Comparison of ENCODE assay signal across 10 cellular contexts in genomic region chr3:12719541-12719940, GRCh38. TPM values are rescaled to one million over a fixed set of nuclear protein-coding genes. Genes with fewer than 3 reads are reported as not detected.
DNase-seq lines count a peak whose midpoint lies in the region; ATAC-seq, FAIRE-seq and TF ChIP-seq lines count a peak whose summit lies in the region.
"Had no signal": no experiment of that assay in that cellular context is flagged by ENCODE, and none has a peak within 500 bp of the region (broad histone marks: within the 10 kb centered on the region; RNA-seq: fewer than 3 reads in every experiment).

No MANE protein-coding gene starts in this region.

- H3K4me2 ChIP-seq in A549 = peak overlapping the region; percentile 88

- DNase-seq in A549 (ENCODE audit: low read depth in 1 of 2, low spot score in 1 of 2) (no peak), cardiac fibroblast (ENCODE audit: low read depth in 2 of 2) (no peak), HEK293T (ENCODE audit: extremely low spot score) (no peak), anterior cingulate cortex (lab: John Stamatoyannopoulos, UW) (no peak)
- DNase-seq in natural killer cell treated with Interleukin-12 subunit alpha and Interleukin-12 subunit beta and Interleukin-15 and Interleukin-18, amount 100 ng/mL, for 72 hours (ENCODE audit: low spot score) = no peak
- no peak for DNase-seq in NK-92 treated with Interleukin-12 subunit alpha and Interleukin-12 subunit beta, amount 100 ng/mL, for 24 hours (lab: John Stamatoyannopoulos, UW)

- H3K36me3 Mint-ChIP-seq in natural killer cell treated with Interleukin-12 subunit alpha and Interleukin-12 subunit beta and Interleukin-15 and Interleukin-18, amount 100 ng/mL, for 72 hours = no peaks in the 10 kb centered on the region

- peak overlapping the region; percentile 36; the same call in 2 of the 3 replicates for H3K4me3 ChIP-seq in A549
- H3K4me3 ChIP-seq in cardiac fibroblast (replicated peaks in 1 of 2; ENCODE audit: low read depth in 2 of 2, low read length in 2 of 2) = peak overlapping the region; percentile 21 to 44

- no peak overlapping the region for H3K27ac ChIP-seq in A549

- ATAC-seq in A549 = peak; percentile 57 to 60; a peak in 5 of 6 replicates
- peak; percentile 11 for ATAC-seq in HG02938 (IDR thresholded peaks at IDR 0.05; ENCODE audit: unreplicated experiment)
- ATAC-seq in natural killer cell treated with Interleukin-12 subunit alpha and Interleukin-12 subunit beta and Interleukin-15 and Interleukin-18, amount 100 ng/mL, for 72 hours = no peak
- ATAC-seq in HG03457 (IDR thresholded peaks at IDR 0.05; ENCODE audit: unreplicated experiment) = no peak

- TF ChIP-seq CTCF in A549 (IDR thresholded peaks at IDR 0.05) (no peak), cardiac fibroblast (IDR thresholded peaks at IDR 0.05; ENCODE audit: low read depth, low read length) (no peak)

- no peaks in the 10 kb centered on the region for H3K9me3 Mint-ChIP-seq in natural killer cell treated with Interleukin-12 subunit alpha and Interleukin-12 subunit beta and Interleukin-15 and Interleukin-18, amount 100 ng/mL, for 72 hours
- H3K9me3 Mint-ChIP-seq: activated T-helper 2 cell treated with anti-CD3 and anti-CD28 coated beads, Interferon-gamma antibody, Interleukin-2, Interleukin-4, amounts not matched to agents 10 μg/mL and 5 μg/mL and 100 μg/mL, durations not matched to agents 14 hours and 24 hours and 36 hours; nephron progenitor cell had no signal

- H3K4me1 Mint-ChIP-seq in natural killer cell treated with Interleukin-12 subunit alpha and Interleukin-12 subunit beta and Interleukin-15 and Interleukin-18, amount 100 ng/mL, for 72 hours (ENCODE audit: low read depth in 2 of 2) = peaks cover 10 to 15% of the 10 kb centered on the region in 2 donors

- 0 out of 3 replicates have a peak, but pooled peaks cover 4% of the 10 kb centered on the region for H3K4me1 ChIP-seq in A549

- no peak for TF ChIP-seq RAD21 in A549 (conservative IDR thresholded peaks at IDR 0.05 in 1 of 2, IDR thresholded peaks at IDR 0.05 in 1 of 2)

- TF ChIP-seq POLR2A in A549 (IDR thresholded peaks at IDR 0.05; ENCODE audit: low read length) = no peak

- H3K27ac Mint-ChIP-seq in natural killer cell treated with Interleukin-12 subunit alpha and Interleukin-12 subunit beta and Interleukin-15 and Interleukin-18, amount 100 ng/mL, for 72 hours = peak overlapping the region in 1 of 2 donors; percentile 31
- H3K27ac Mint-ChIP-seq: activated T-helper 2 cell treated with anti-CD3 and anti-CD28 coated beads, Interferon-gamma antibody, Interleukin-2, Interleukin-4, amounts not matched to agents 10 μg/mL and 5 μg/mL and 100 μg/mL, durations not matched to agents 14 hours and 24 hours and 36 hours; nephron progenitor cell had no signal

- peaks cover 4 to 5% of the 10 kb centered on the region in 2 donors for H3K27me3 Mint-ChIP-seq in natural killer cell treated with Interleukin-12 subunit alpha and Interleukin-12 subunit beta and Interleukin-15 and Interleukin-18, amount 100 ng/mL, for 72 hours

- H3K4me3 Mint-ChIP-seq in natural killer cell treated with Interleukin-12 subunit alpha and Interleukin-12 subunit beta and Interleukin-15 and Interleukin-18, amount 100 ng/mL, for 72 hours = peak overlapping the region; percentile 52
- H3K4me3 Mint-ChIP-seq: nephron progenitor cell had no signal

- POLR2A ChIA-PET in A549 (lab: Yijun Ruan, JAX) = no interaction called here
- POLR2A ChIA-PET in HEK293T (lab: Yijun Ruan, JAX) = no interaction called here

- FAIRE-seq in A549 (lab: Jason Lieb, UNC) = no peak

- 32% methylated on average over 7 of the region's 7 CpGs for WGBS in A549 (ENCODE audit: missing lambda C conversion rate)

- no peak for TF ChIP-seq EP300 in A549 (IDR thresholded peaks at IDR 0.05)

- H3K9me3 ChIP-seq in A549 = no peaks in the 10 kb centered on the region

- CTCF ChIA-PET in A549 (lab: Yijun Ruan, JAX) (interaction anchor here (0.6 to 5.2 kb wide), 31 partner anchors 9 to 1308 kb away, joined by 3 to 44 read pairs (median 5); partner anchors contain the start of gene RAF1), HEK293T (lab: Yijun Ruan, JAX) (interaction anchor here (0.6 to 2.0 kb wide), 2 partner anchors 12 to 122 kb away, joined by 3 to 7 read pairs; partner anchors contain the start of gene RPL32)

TF ChIP-seq in A549, 52 proteins besides CTCF, POLR2A, EP300 and RAD21:
- TF ChIP-seq SMC3 (IDR thresholded peaks at IDR 0.05) (no peak), MYC (IDR thresholded peaks at IDR 0.05; ENCODE audit: borderline replicate concordance, low read length) (no peak), HEYL (CRISPR knock-in tag; IDR thresholded peaks at IDR 0.05) (no peak), USF2 (IDR thresholded peaks at IDR 0.05) (no peak), NPAS2 (CRISPR knock-in tag; IDR thresholded peaks at IDR 0.05; ENCODE audit: borderline replicate concordance) (no peak)
TF ChIP-seq in A549: peak in this region for 0.

TF ChIP-seq in HEK293T, 16 proteins besides CTCF, POLR2A, EP300 and RAD21:
- TF ChIP-seq SP1 (IDR thresholded peaks at IDR 0.05) (no peak), L3MBTL2 (conservative IDR thresholded peaks at IDR 0.05) (no peak), CTBP1 (IDR thresholded peaks at IDR 0.05; ENCODE audit: borderline replicate concordance) (no peak), LEF1 (IDR thresholded peaks at IDR 0.05; ENCODE audit: borderline replicate concordance) (no peak)

RNA-seq across cellular contexts. Expression of gene TMEM40, which starts 39.5 kb away (rescaled TPM):
- polyA plus RNA-seq in A549 (2011; rRNA removed) = 0.13 and 0.32 TPM in 2 replicates
- 0.29 and 0.38 TPM in 2 replicates for polyA plus RNA-seq in A549 (2012; cell fraction: cytosol; rRNA removed)
- polyA plus RNA-seq in A549 (2012; cell fraction: nucleus; rRNA removed) = 0.05 and 0.16 TPM in 2 replicates
- polyA plus RNA-seq in A549 (2017; fragmentation: RNase III; extraction: RNeasy Plus Mini Kit Qiagen cat#74134 plus additional on column Dnase treatment) = 0.07 to 0.42 TPM (median 0.18 TPM) in 3 replicates
- 1.1 TPM in 1 of 2 replicates, not detected in the other for polyA minus RNA-seq in A549 (2011; rRNA and poly(A)+ RNA removed)
- total RNA-seq in natural killer cell treated with Interleukin-12 subunit alpha and Interleukin-12 subunit beta and Interleukin-15 and Interleukin-18, amount 100 ng/mL, for 72 hours = not detected
- total RNA-seq: activated T-helper 2 cell treated with anti-CD3 and anti-CD28 coated beads, Interferon-gamma antibody, Interleukin-2, Interleukin-4, amounts not matched to agents 10 μg/mL and 5 μg/mL and 100 μg/mL, durations not matched to agents 14 hours and 24 hours and 36 hours had no signal

RNA-seq across cellular contexts. Expression of gene RAF1, which starts 55.6 kb away (rescaled TPM):
- polyA plus RNA-seq in A549 (2011; rRNA removed) (94.6 and 109 TPM in 2 replicates), A549 (2017; fragmentation: RNase III; extraction: RNeasy Plus Mini Kit Qiagen cat#74134 plus additional on column Dnase treatment) (54.2 to 57.0 TPM (median 56.2 TPM) in 3 replicates)
- 58.4 and 73.0 TPM in 2 replicates for polyA plus RNA-seq in A549 (2012; cell fraction: cytosol; rRNA removed)
- 88.5 and 123 TPM in 2 replicates for polyA plus RNA-seq in A549 (2012; cell fraction: nucleus; rRNA removed)
- 132 and 135 TPM in 2 replicates for polyA minus RNA-seq in A549 (2011; rRNA and poly(A)+ RNA removed)
- total RNA-seq in natural killer cell treated with Interleukin-12 subunit alpha and Interleukin-12 subunit beta and Interleukin-15 and Interleukin-18, amount 100 ng/mL, for 72 hours = 100 to 1,000 TPM; 122 to 155 TPM

Comparison
In these comparisons a context has a peak if more than half of its experiments do, and no peak if none do; other contexts are left out.
1. ATAC-seq: peak in A549 (2 of 2) and HG02938 (single experiment); none in natural killer cell treated with Interleukin-12 subunit alpha and Interleukin-12 subunit beta and Interleukin-15 and Interleukin-18, amount 100 ng/mL, for 72 hours (0 of 2) and HG03457 (single experiment).